ENCODE assay signal across 28 cellular contexts in genomic region chr7:9961161-9961922, GRCh38.
"Had no signal": no experiment of that assay in that cellular context is flagged by ENCODE, and none has a peak within 500 bp of the region (broad histone marks: within the 10 kb centered on the region; RNA-seq: fewer than 3 reads in every experiment).

No MANE protein-coding gene starts in this region.

- H3K4me1 Mint-ChIP-seq: immature natural killer cell; natural killer cell; stimulated activated memory B cell treated with anti-CD40 and anti-IgM and Interleukin-4, amounts not matched to agents 10 μg/mL and 1 μg/mL and 100 μg/mL, for 72 hours had no signal

- H3K27ac Mint-ChIP-seq: immature natural killer cell; natural killer cell; progenitor cell of endocrine pancreas; stimulated activated memory B cell treated with anti-CD40 and anti-IgM and Interleukin-4, amounts not matched to agents 10 μg/mL and 1 μg/mL and 100 μg/mL, for 72 hours; type B pancreatic cell had no signal

- H3K4me2 ChIP-seq: hepatocyte had no signal

- H3K4me3 ChIP-seq: coronary artery, esophagus muscularis mucosa, gastroesophageal sphincter, heart left ventricle, hepatocyte, lower lobe of right lung, right atrium auricular region, sigmoid colon, testis, tibial artery had no signal

- H3K27me3 Mint-ChIP-seq: progenitor cell of endocrine pancreas; stimulated activated memory B cell treated with anti-CD40 and anti-IgM and Interleukin-4, amounts not matched to agents 10 μg/mL and 1 μg/mL and 100 μg/mL, for 72 hours; type B pancreatic cell had no signal

- H3K27me3 ChIP-seq: esophagus muscularis mucosa, foreskin keratinocyte, gastroesophageal sphincter, heart left ventricle, hepatocyte, neutrophil, right atrium auricular region, sigmoid colon, testis, tibial artery had no signal

- H3K36me3 Mint-ChIP-seq: immature natural killer cell; natural killer cell; stimulated activated memory B cell treated with anti-CD40 and anti-IgM and Interleukin-4, amounts not matched to agents 10 μg/mL and 1 μg/mL and 100 μg/mL, for 72 hours; type B pancreatic cell had no signal

- H3K9me3 ChIP-seq: esophagus muscularis mucosa, gastroesophageal sphincter, heart left ventricle, lower lobe of right lung, neutrophil, right atrium auricular region, testis, tibial artery had no signal

- H3K27ac ChIP-seq: coronary artery, esophagus muscularis mucosa, foreskin keratinocyte, gastroesophageal sphincter, hepatocyte, lower lobe of right lung, neutrophil, parathyroid adenoma, right atrium auricular region, testis, tibial artery had no signal

- ATAC-seq: foreskin keratinocyte; gastroesophageal sphincter; heart left ventricle; left ventricle myocardium superior; lower lobe of right lung; natural killer cell; stimulated activated memory B cell treated with anti-CD40 and anti-IgM and Interleukin-4, amounts not matched to agents 10 μg/mL and 1 μg/mL and 100 μg/mL, for 72 hours; stimulated activated naive CD8-positive, alpha-beta T cell treated with anti-CD3 and anti-CD28 coated beads, Interleukin-15, Interleukin-2, amounts not matched to agents 100 U/mL and 50 U/mL, for 24 hours had no signal

- H3K4me3 Mint-ChIP-seq: immature natural killer cell; natural killer cell; stimulated activated memory B cell treated with anti-CD40 and anti-IgM and Interleukin-4, amounts not matched to agents 10 μg/mL and 1 μg/mL and 100 μg/mL, for 72 hours; type B pancreatic cell had no signal

- DNase-seq: dermis blood vessel endothelial cell; effector memory CD4-positive, alpha-beta T cell; foreskin keratinocyte; heart left ventricle; immature natural killer cell; islet precursor cell; kidney glomerular epithelial cell; left ventricle myocardium superior; lower lobe of right lung; natural killer cell; sigmoid colon; stimulated activated CD4-positive, alpha-beta T cell treated with anti-CD3 and anti-CD28 coated beads, Interleukin-2, amount 100 ng/mL, for 24 hours; stimulated activated CD4-positive, alpha-beta T cell treated with anti-CD3 and anti-CD28 coated beads, Interleukin-4, amount 100 ng/mL, for 4 hours; stimulated activated naive CD8-positive, alpha-beta T cell treated with anti-CD3 and anti-CD28 coated beads, Interleukin-15, Interleukin-2, amounts not matched to agents 100 U/mL and 50 U/mL, for 24 hours; substantia nigra; testis; tibial artery had no signal

- FAIRE-seq: endothelial cell of umbilical vein had no signal

- H3K36me3 ChIP-seq: esophagus muscularis mucosa, gastroesophageal sphincter, heart left ventricle, lower lobe of right lung, neutrophil, right atrium auricular region, sigmoid colon, tibial artery had no signal

- H3K4me1 ChIP-seq: esophagus muscularis mucosa, foreskin keratinocyte, gastroesophageal sphincter, heart left ventricle, lower lobe of right lung, parathyroid adenoma, right atrium auricular region, testis, tibial artery had no signal

- H2AFZ ChIP-seq: hepatocyte, parathyroid adenoma had no signal

- H3K9ac ChIP-seq: parathyroid adenoma had no signal

- H3K9me3 Mint-ChIP-seq: stimulated activated memory B cell treated with anti-CD40 and anti-IgM and Interleukin-4, amounts not matched to agents 10 μg/mL and 1 μg/mL and 100 μg/mL, for 72 hours; type B pancreatic cell had no signal
